Comparison of ENCODE assay signal across 14 cellular contexts in the genomic region with DNA sequence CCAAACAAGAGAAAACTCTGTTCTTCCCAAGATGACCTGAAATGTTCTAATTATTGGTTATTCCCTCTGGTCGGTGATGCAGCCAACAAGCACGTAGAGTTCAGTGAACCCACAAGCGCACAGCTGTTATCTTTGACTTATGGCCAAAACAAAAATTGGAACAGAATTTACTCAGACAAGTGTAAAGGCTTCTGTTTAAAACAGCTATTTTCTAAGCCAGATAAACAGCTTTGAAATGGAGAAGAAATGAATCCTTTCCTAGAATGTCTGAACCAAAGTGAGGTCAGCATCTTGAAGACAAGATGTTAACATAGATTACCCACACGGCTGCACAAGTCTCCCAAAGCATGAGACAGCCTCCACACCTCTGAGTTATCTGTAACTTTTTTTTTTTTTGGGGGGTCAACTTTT.
DNase-seq lines count a peak whose midpoint lies in the region; ATAC-seq, FAIRE-seq and TF ChIP-seq lines count a peak whose summit lies in the region.
"Had no signal": no experiment of that assay in that cellular context is flagged by ENCODE, and none has a peak within 500 bp of the region (broad histone marks: within the 10 kb centered on the region; RNA-seq: fewer than 3 reads in every experiment).

No MANE protein-coding gene starts in this region.

- H3K9ac ChIP-seq in Loucy (ENCODE audit: low read depth, low read length, poor library complexity, severe bottlenecking): no peak overlapping the region

- POLR2A ChIA-PET in AG04450 (lab: Yijun Ruan, JAX) (interaction anchor here (0.7 to 0.9 kb wide), 2 partner anchors 23 to 37 kb away, joined by 3 read pairs; no protein-coding TSS in a partner anchor), MCF 10A (lab: Yijun Ruan, JAX) (no interaction called here)

- peak; percentile 76 for DNase-seq in AG04450 (ENCODE audit: low read depth, low spot score)
- DNase-seq in cerebellum (ENCODE audit: low spot score): peak; percentile 22
- DNase-seq in middle frontal gyrus (ENCODE audit: extremely low spot score, low spot score): no peak
- no peak for DNase-seq in MCF 10A (ENCODE audit: unreplicated experiment)
- no peak for DNase-seq in activated T-cell treated with anti-CD3 and anti-CD28 coated beads, Interleukin-2, amount 50 U/mL, for 4 hours
- DNase-seq: activated CD4-positive, alpha-beta T cell treated with anti-CD3 and anti-CD28 coated beads, Interleukin-2, amount 10 ng/mL, durations not matched to agents 7 days and 5 days; activated effector memory CD4-positive, alpha-beta T cell treated with Interleukin-2 at 50 U/mL for 16 hours; AML-193; glutamatergic neuron had no signal

- no peaks in the 10 kb centered on the region for H3F3A ChIP-seq in Loucy (ENCODE audit: low read depth)

- ATAC-seq in HG02970 (IDR thresholded peaks at IDR 0.05; ENCODE audit: low FRiP score, unreplicated experiment): no peak
- no peak for ATAC-seq in activated T-cell treated with anti-CD3 and anti-CD28 coated beads, Interleukin-2, amount 50 U/mL, for 4 hours
- ATAC-seq: SK-N-SH treated with all-trans-retinoic acid at 6 μM for 48 hours had no signal

- no peaks in the 10 kb centered on the region for H3K79me2 ChIP-seq in Loucy (ENCODE audit: insufficient read depth, low read length)

- H3K27ac ChIP-seq in AG04450 (ENCODE audit: low read depth, low read length): no peak overlapping the region
- H3K27ac ChIP-seq: skin epidermis had no signal

- H3K4me2 ChIP-seq in Loucy (ENCODE audit: low read depth, low read length, poor library complexity, severe bottlenecking): no peak overlapping the region

- H3K4me1 Mint-ChIP-seq in MCF 10A (ENCODE audit: insufficient read depth, unreplicated experiment): no peaks in the 10 kb centered on the region
- no peaks in the 10 kb centered on the region for H3K4me1 Mint-ChIP-seq in activated T-cell treated with anti-CD3 and anti-CD28 coated beads, Interleukin-2, amount 50 U/mL, for 4 hours (ENCODE audit: low read depth)

- H2AFZ ChIP-seq in Loucy (ENCODE audit: low read length): 0 out of 2 replicates have a peak overlapping the region, but pooled peaks have one; percentile 14

- no peaks in the 10 kb centered on the region for H3K36me3 ChIP-seq in Loucy (ENCODE audit: insufficient read depth, low read length)

- CTCF ChIA-PET in AG04450 (lab: Charles Lee) (interaction anchor here (0.7 to 1.1 kb wide), 5 partner anchors 10 to 412 kb away, joined by 3 to 4 read pairs (median 3); no protein-coding TSS in a partner anchor), MCF 10A (lab: Yijun Ruan, JAX) (no interaction called here)

- no peaks in the 10 kb centered on the region for H3K36me3 Mint-ChIP-seq in MCF 10A (ENCODE audit: insufficient read depth, unreplicated experiment)
- H3K36me3 Mint-ChIP-seq in activated T-cell treated with anti-CD3 and anti-CD28 coated beads, Interleukin-2, amount 50 U/mL, for 4 hours (ENCODE audit: insufficient read depth): no peaks in the 10 kb centered on the region

- H3K4me3 Mint-ChIP-seq in MCF 10A (ENCODE audit: unreplicated experiment): no peak overlapping the region
- H3K4me3 Mint-ChIP-seq in activated T-cell treated with anti-CD3 and anti-CD28 coated beads, Interleukin-2, amount 50 U/mL, for 4 hours: no peak overlapping the region
- H3K4me3 Mint-ChIP-seq: activated CD4-positive, alpha-beta T cell treated with anti-CD3 and anti-CD28 coated beads, Interleukin-2, amount 10 ng/mL, durations not matched to agents 7 days and 5 days had no signal

- no TSS peak for BruUV-seq in MCF 10A (replicated peaks; lab: Mats Ljungman, UMichigan)

- TF ChIP-seq CTCF in AG04450 (IDR thresholded peaks at IDR 0.05; ENCODE audit: low read depth, low read length) (no peak), Loucy (conservative IDR thresholded peaks at IDR 0.05; ENCODE audit: low read length) (no peak), MCF 10A (IDR thresholded peaks at IDR 0.05; ENCODE audit: unreplicated experiment) (no peak)

- no peaks in the 10 kb centered on the region for H3K9me3 ChIP-seq in AG04450 (ENCODE audit: control insufficient read depth, insufficient read depth, low read length)
- H3K9me3 ChIP-seq in Loucy (ENCODE audit: insufficient read depth, low read depth, low read length): no peaks in the 10 kb centered on the region

- H3K4me3 ChIP-seq in AG04450 (ENCODE audit: low read depth, low read length): no peak overlapping the region
- H3K4me3 ChIP-seq in Loucy (ENCODE audit: low read length, poor library complexity, severe bottlenecking): no peak overlapping the region
- H3K4me3 ChIP-seq: skin epidermis had no signal

- H3K9me3 Mint-ChIP-seq in MCF 10A (ENCODE audit: unreplicated experiment): no peaks in the 10 kb centered on the region
- H3K9me3 Mint-ChIP-seq in activated T-cell treated with anti-CD3 and anti-CD28 coated beads, Interleukin-2, amount 50 U/mL, for 4 hours: no peaks in the 10 kb centered on the region
- H3K9me3 Mint-ChIP-seq: activated CD4-positive, alpha-beta T cell treated with anti-CD3 and anti-CD28 coated beads, Interleukin-2, amount 10 ng/mL, durations not matched to agents 7 days and 5 days had no signal

- no peaks in the 10 kb centered on the region for H3K9me2 ChIP-seq in Loucy (replicated peaks; ENCODE audit: low read depth, low read length)

- no peaks in the 10 kb centered on the region for H3K4me1 ChIP-seq in Loucy (ENCODE audit: insufficient read depth, low read length, poor library complexity, severe bottlenecking)

- no peaks in the 10 kb centered on the region for H4K20me1 ChIP-seq in Loucy (ENCODE audit: insufficient read depth, low read length, poor library complexity, severe bottlenecking)

- FAIRE-seq in islet of Langerhans (lab: Jason Lieb, UNC): peak; percentile 49

- H3K27me3 Mint-ChIP-seq in MCF 10A (ENCODE audit: insufficient read depth, unreplicated experiment): peaks cover 58% of the 10 kb centered on the region
- H3K27me3 Mint-ChIP-seq in activated T-cell treated with anti-CD3 and anti-CD28 coated beads, Interleukin-2, amount 50 U/mL, for 4 hours (ENCODE audit: low read depth): peaks cover under 1% of the 10 kb centered on the region

- H3K27me3 ChIP-seq in AG04450 (ENCODE audit: control insufficient read depth, insufficient read depth, low read length): peaks cover 5% of the 10 kb centered on the region
- H3K27me3 ChIP-seq in Loucy (ENCODE audit: insufficient read depth, low read length, poor library complexity, severe bottlenecking): no peaks in the 10 kb centered on the region

- H3K27ac Mint-ChIP-seq in MCF 10A (ENCODE audit: low read depth, unreplicated experiment): no peak overlapping the region
- H3K27ac Mint-ChIP-seq: activated CD4-positive, alpha-beta T cell treated with anti-CD3 and anti-CD28 coated beads, Interleukin-2, amount 10 ng/mL, durations not matched to agents 7 days and 5 days had no signal

- intact Hi-C loops in MCF 10A (cut with micrococcal nuclease): no loop called here

Comparison
In these comparisons a context has a peak if more than half of its experiments do, and no peak if none do; other contexts are left out.
1. DNase-seq: peak in AG04450 (single experiment) and cerebellum (single experiment); none in middle frontal gyrus (single experiment), MCF 10A (single experiment) and activated T-cell treated with anti-CD3 and anti-CD28 coated beads, Interleukin-2, amount 50 U/mL, for 4 hours (single experiment).